Comparison of ENCODE assay signal across 14 cellular contexts in genomic region chr4:179447308-179447707, GRCh38.
"Had no signal": no experiment of that assay in that cellular context is flagged by ENCODE, and none has a peak within 500 bp of the region (broad histone marks: within the 10 kb centered on the region; RNA-seq: fewer than 3 reads in every experiment).

No MANE protein-coding gene starts in this region.

- H3K36me3 ChIP-seq: stomach, upper lobe of right lung had no signal

- FAIRE-seq: endometrium had no signal

- H3K9me3 ChIP-seq: testis, upper lobe of right lung had no signal

- H3K4me3 ChIP-seq: stomach, testis, upper lobe of right lung had no signal

- DNase-seq: activated CD4-positive, alpha-beta T cell treated with anti-CD3 and anti-CD28 coated beads for 1 hour; activated CD4-positive, alpha-beta T cell treated with anti-CD3 and anti-CD28 coated beads, Interleukin-2, amount 50 U/mL, for 48 hours; activated naive CD4-positive, alpha-beta T cell treated with anti-CD3 and anti-CD28 coated beads for 36 hours; activated naive CD8-positive, alpha-beta T cell treated with anti-CD3 and anti-CD28 coated beads, Interleukin-2, amount 50 U/mL, for 24 hours; aorta; stimulated activated CD4-positive, alpha-beta T cell treated with anti-CD3 and anti-CD28 coated beads, Interleukin-12 subunit alpha, Interleukin-12 subunit beta, amount 100 ng/mL, for 4 hours; stimulated activated CD4-positive, alpha-beta T cell treated with anti-CD3 and anti-CD28 coated beads, Interleukin-2, amount 100 ng/mL, for 24 hours; stomach; T-cell; T-helper 9 cell; testis; upper lobe of right lung had no signal

- ATAC-seq: activated naive CD8-positive, alpha-beta T cell treated with anti-CD3 and anti-CD28 coated beads, Interleukin-2, amount 50 U/mL, for 24 hours; esophagus mucosa; T-cell; upper lobe of right lung had no signal

- H3K27me3 ChIP-seq: stomach, testis, upper lobe of right lung had no signal

- H3K4me1 ChIP-seq: stomach, testis, upper lobe of right lung had no signal

- H3K27ac ChIP-seq: stomach, testis, upper lobe of right lung had no signal
